Comparison of ENCODE assay signal across 35 cellular contexts in the genomic region with DNA sequence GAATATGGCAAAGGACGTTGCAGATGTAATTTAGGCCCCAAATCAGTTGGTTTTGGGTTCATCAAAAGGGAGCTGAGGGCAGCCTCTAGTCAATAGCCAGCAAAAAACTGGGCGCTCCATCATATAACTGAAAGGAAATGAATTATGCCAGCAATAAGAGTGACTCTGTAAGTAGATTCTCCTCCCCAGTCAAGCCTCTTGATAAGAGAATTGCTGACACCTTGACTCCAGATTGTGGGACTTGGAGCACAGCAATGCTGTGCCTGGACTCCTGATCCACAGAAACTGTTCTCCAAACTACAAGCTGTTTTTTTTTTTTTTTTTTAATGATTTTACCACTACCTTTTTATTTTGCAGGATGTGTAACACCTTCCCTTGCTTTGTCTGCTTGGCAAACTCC.
"Had no signal": no experiment of that assay in that cellular context is flagged by ENCODE, and none has a peak within 500 bp of the region (broad histone marks: within the 10 kb centered on the region; RNA-seq: fewer than 3 reads in every experiment).

No MANE protein-coding gene starts in this region.

- H3K9me3 ChIP-seq: adrenal gland, body of pancreas, breast epithelium, MG63, SJSA1, SK-N-SH had no signal

- H3K27ac Mint-ChIP-seq: activated CD4-positive, alpha-beta T cell treated with anti-CD3 and anti-CD28 coated beads for 36 hours; activated CD4-positive, alpha-beta T cell treated with anti-CD3 and anti-CD28 coated beads, Interleukin-2, amount 10 ng/mL, durations not matched to agents 7 days and 5 days; activated naive CD8-positive, alpha-beta T cell treated with anti-CD3 and anti-CD28 coated beads, Interleukin-2, amount 10 ng/mL, durations not matched to agents 7 days and 5 days; activated T-helper 17 cell treated with anti-CD3 and anti-CD28 coated beads, Interleukin-2, amount 50 U/mL, for 72 hours; T-helper 1 cell treated with Interleukin-12 subunit alpha and Interleukin-12 subunit beta and Interleukin-4 antibody, amounts not matched to agents 30 μg/mL and 1 μg/mL, for 36 hours; T-helper 2 cell treated with Interferon-gamma antibody and Interleukin-4, amounts not matched to agents 5 μg/mL and 100 μg/mL, for 36 hours; WTC11 had no signal

- H3K36me3 ChIP-seq: breast epithelium had no signal

- ATAC-seq: activated CD4-positive, alpha-beta T cell treated with anti-CD3 and anti-CD28 coated beads for 36 hours; activated CD4-positive, CD25-positive, alpha-beta regulatory T cell treated with anti-CD3 and anti-CD28 coated beads, Interleukin-2, amount 50 U/mL, for 24 hours; activated T-helper 17 cell treated with anti-CD3 and anti-CD28 coated beads, Interleukin-2, amount 50 U/mL, for 72 hours; body of pancreas; WTC11 had no signal

- DNase-seq: activated CD4-positive, alpha-beta T cell treated with anti-CD3 and anti-CD28 coated beads for 36 hours; activated CD4-positive, alpha-beta T cell treated with anti-CD3 and anti-CD28 coated beads, Interleukin-2, amount 10 ng/mL, durations not matched to agents 7 days and 5 days; activated CD4-positive, alpha-beta T cell treated with anti-CD3 and anti-CD28 coated beads, Interleukin-2, amount 50 U/mL, for 48 hours; activated CD8-positive, alpha-beta memory T cell treated with anti-CD3 and anti-CD28 coated beads, Interleukin-2, amount 50 U/mL, for 4 hours; activated effector memory CD4-positive, alpha-beta T cell treated with anti-CD3 and anti-CD28 coated beads, Interleukin-2, amount 50 U/mL, for 16 hours; activated naive CD4-positive, alpha-beta T cell; activated naive CD4-positive, alpha-beta T cell treated with anti-CD3 and anti-CD28 coated beads, Interleukin-2, amount 50 U/mL, for 16 hours; activated naive CD8-positive, alpha-beta T cell treated with anti-CD3 and anti-CD28 coated beads, Interleukin-2, amount 10 ng/mL, durations not matched to agents 7 days and 5 days; activated T-cell treated with anti-CD3 and anti-CD28 coated beads for 4 hours; activated T-cell treated with anti-CD3 and anti-CD28 coated beads, Interleukin-2, amount 50 U/mL, for 48 hours; adrenal gland; body of pancreas; caudate nucleus; Kasumi-1; KG1; MG63; NCI-H1048; NCI-H1105 treated with DMSO at 0.1 percent for 48 hours; NCI-H1436; NCI-H1694; NCI-H1930; NCI-H2081 treated with DMSO at 0.1 percent for 48 hours; NCI-H510A; NCI-H526; NCI-H748 treated with DMSO at 0.1 percent for 48 hours; PC-9; SHP77 treated with DMSO at 0.1 percent for 48 hours; SK-N-SH had no signal

- H3K4me1 ChIP-seq: body of pancreas, breast epithelium, SJSA1 had no signal

- H3K27ac ChIP-seq: adrenal gland, body of pancreas, breast epithelium, PC-9, SJSA1 had no signal

- H3K4me1 Mint-ChIP-seq: activated CD4-positive, alpha-beta T cell treated with anti-CD3 and anti-CD28 coated beads for 36 hours; activated CD4-positive, alpha-beta T cell treated with anti-CD3 and anti-CD28 coated beads, Interleukin-2, amount 10 ng/mL, durations not matched to agents 7 days and 5 days; activated naive CD8-positive, alpha-beta T cell treated with anti-CD3 and anti-CD28 coated beads, Interleukin-2, amount 10 ng/mL, durations not matched to agents 7 days and 5 days; activated T-helper 17 cell treated with anti-CD3 and anti-CD28 coated beads, Interleukin-2, amount 50 U/mL, for 72 hours; WTC11 had no signal

- H3K27me3 ChIP-seq: adrenal gland, body of pancreas, breast epithelium, MG63, SJSA1 had no signal

- H3K4me3 Mint-ChIP-seq: activated CD4-positive, alpha-beta T cell treated with anti-CD3 and anti-CD28 coated beads for 36 hours; activated CD4-positive, alpha-beta T cell treated with anti-CD3 and anti-CD28 coated beads, Interleukin-2, amount 10 ng/mL, durations not matched to agents 7 days and 5 days; activated naive CD8-positive, alpha-beta T cell treated with anti-CD3 and anti-CD28 coated beads, Interleukin-2, amount 10 ng/mL, durations not matched to agents 7 days and 5 days; activated T-helper 17 cell treated with anti-CD3 and anti-CD28 coated beads, Interleukin-2, amount 50 U/mL, for 72 hours; T-helper 1 cell treated with Interleukin-12 subunit alpha and Interleukin-12 subunit beta and Interleukin-4 antibody, amounts not matched to agents 30 μg/mL and 1 μg/mL, for 36 hours; T-helper 2 cell treated with Interferon-gamma antibody and Interleukin-4, amounts not matched to agents 5 μg/mL and 100 μg/mL, for 36 hours; WTC11 had no signal

- H3K27me3 Mint-ChIP-seq: activated CD4-positive, alpha-beta T cell treated with anti-CD3 and anti-CD28 coated beads for 36 hours; activated CD4-positive, alpha-beta T cell treated with anti-CD3 and anti-CD28 coated beads, Interleukin-2, amount 10 ng/mL, durations not matched to agents 7 days and 5 days; activated naive CD8-positive, alpha-beta T cell treated with anti-CD3 and anti-CD28 coated beads, Interleukin-2, amount 10 ng/mL, durations not matched to agents 7 days and 5 days; activated T-helper 17 cell treated with anti-CD3 and anti-CD28 coated beads, Interleukin-2, amount 50 U/mL, for 72 hours had no signal

- H3K9me3 Mint-ChIP-seq: activated CD4-positive, alpha-beta T cell treated with anti-CD3 and anti-CD28 coated beads, Interleukin-2, amount 10 ng/mL, durations not matched to agents 7 days and 5 days; activated naive CD8-positive, alpha-beta T cell treated with anti-CD3 and anti-CD28 coated beads, Interleukin-2, amount 10 ng/mL, durations not matched to agents 7 days and 5 days; activated T-helper 17 cell treated with anti-CD3 and anti-CD28 coated beads, Interleukin-2, amount 50 U/mL, for 72 hours; T-helper 1 cell treated with Interleukin-12 subunit alpha and Interleukin-12 subunit beta and Interleukin-4 antibody, amounts not matched to agents 30 μg/mL and 1 μg/mL, for 36 hours; T-helper 2 cell treated with Interferon-gamma antibody and Interleukin-4, amounts not matched to agents 5 μg/mL and 100 μg/mL, for 36 hours; WTC11 had no signal

- H3K4me3 ChIP-seq: adrenal gland, body of pancreas, breast epithelium, MG63, PC-9, SJSA1 had no signal
